Comparison of ENCODE assay signal across 15 cellular contexts in genomic region chr14:61099221-61099835, GRCh38.
DNase-seq lines count a peak whose midpoint lies in the region; ATAC-seq, FAIRE-seq and TF ChIP-seq lines count a peak whose summit lies in the region.
"Had no signal": no experiment of that assay in that cellular context is flagged by ENCODE, and none has a peak within 500 bp of the region (broad histone marks: within the 10 kb centered on the region; RNA-seq: fewer than 3 reads in every experiment).

No MANE protein-coding gene starts in this region.

- H3K9me3 Mint-ChIP-seq in endothelial cell (ENCODE audit: unreplicated experiment) = no peaks in the 10 kb centered on the region
- H3K9me3 Mint-ChIP-seq in Caco-2 (ENCODE audit: unreplicated experiment) = no peaks in the 10 kb centered on the region

- BruUV-seq in Caco-2 (replicated peaks; lab: Mats Ljungman, UMichigan) = no TSS peak

- FAIRE-seq in HTR-8/SVneo (lab: Jason Lieb, UNC) = peak; percentile 57
- FAIRE-seq: A204.1 had no signal

- TF ChIP-seq CTCF in AG10803 (conservative IDR thresholded peaks at IDR 0.05; ENCODE audit: low read length) (no peak), RWPE2 (IDR thresholded peaks at IDR 0.05; ENCODE audit: poor library complexity, severe bottlenecking) (no peak), fibroblast of mammary gland (conservative IDR thresholded peaks at IDR 0.05; ENCODE audit: control insufficient read depth, insufficient read depth, low read depth, low read length) (no peak), endothelial cell (IDR thresholded peaks at IDR 0.05; ENCODE audit: unreplicated experiment) (no peak), Caco-2 (IDR thresholded peaks at IDR 0.05; ENCODE audit: insufficient read depth in 1 of 2, low read depth in 1 of 2, low read length in 1 of 2, severe bottlenecking in 1 of 2, unreplicated experiment in 1 of 2) (no peak)

- H3K27ac ChIP-seq in RWPE2 (ENCODE audit: poor library complexity, severe bottlenecking) = peak overlapping the region; percentile 30

- intact Hi-C loops in Caco-2 (cut with micrococcal nuclease; ENCODE audit: unreplicated experiment) = no loop called here

- H3K4me1 Mint-ChIP-seq in endothelial cell (ENCODE audit: unreplicated experiment) (peaks cover 15% of the 10 kb centered on the region), Caco-2 (ENCODE audit: low read depth, unreplicated experiment) (no peaks in the 10 kb centered on the region)

- peaks cover 4% of the 10 kb centered on the region for H3K27me3 Mint-ChIP-seq in endothelial cell (ENCODE audit: unreplicated experiment)
- H3K27me3 Mint-ChIP-seq in Caco-2 (ENCODE audit: insufficient read depth, unreplicated experiment) = peaks cover 7% of the 10 kb centered on the region

- H3K4me3 ChIP-seq in AG10803 (ENCODE audit: low read length) (no peak overlapping the region), RWPE2 (ENCODE audit: severe bottlenecking) (no peak overlapping the region), fibroblast of mammary gland (ENCODE audit: control insufficient read depth, low read depth, low read length) (no peak overlapping the region), Caco-2 (ENCODE audit: low read depth, low read length) (no peak overlapping the region)

- POLR2A ChIA-PET in Caco-2 (lab: Charles Lee) = no interaction called here

- H3K4me3 Mint-ChIP-seq in endothelial cell (ENCODE audit: unreplicated experiment) (no peak overlapping the region), Caco-2 (ENCODE audit: unreplicated experiment) (no peak overlapping the region)
- H3K4me3 Mint-ChIP-seq: CD14-positive monocyte, H9 had no signal

- H3K4me1 ChIP-seq in RWPE2 (ENCODE audit: insufficient read depth, poor library complexity, severe bottlenecking) = peaks cover 34% of the 10 kb centered on the region
- peaks cover 17% of the 10 kb centered on the region for H3K4me1 ChIP-seq in Caco-2

- no peaks in the 10 kb centered on the region for H3K9me3 ChIP-seq in RWPE2 (ENCODE audit: severe bottlenecking)
- H3K9me3 ChIP-seq in Caco-2 = no peaks in the 10 kb centered on the region

- CTCF ChIA-PET in Caco-2 (lab: Charles Lee) = no interaction called here

- H3K36me3 Mint-ChIP-seq in endothelial cell (ENCODE audit: low read depth, unreplicated experiment) = peaks cover 4% of the 10 kb centered on the region
- no peaks in the 10 kb centered on the region for H3K36me3 Mint-ChIP-seq in Caco-2 (ENCODE audit: insufficient read depth, unreplicated experiment)

- H3K27ac Mint-ChIP-seq in endothelial cell (ENCODE audit: unreplicated experiment) (no peak overlapping the region), Caco-2 (ENCODE audit: unreplicated experiment) (no peak overlapping the region)
- H3K27ac Mint-ChIP-seq: H9 had no signal

- ATAC-seq in RWPE2 (ENCODE audit: low read depth) = no peak

- DNase-seq in AG10803 (ENCODE audit: low read depth) (peak; percentile 66), HTR-8/SVneo (ENCODE audit: insufficient read length, low spot score) (no peak), RWPE2 (ENCODE audit: low spot score) (no peak), fibroblast of mammary gland (ENCODE audit: low read depth) (peak; percentile 56), A172 (ENCODE audit: low spot score) (no peak), cerebellar nuclear complex (lab: John Stamatoyannopoulos, UW) (no peak), endothelial cell (ENCODE audit: low spot score) (no peak), Caco-2 (no peak)
- DNase-seq: COR-L47, DND-41, GF-D8, H9, NCI-H1092 had no signal

- H3K27me3 ChIP-seq in RWPE2 (ENCODE audit: insufficient read depth, poor library complexity, severe bottlenecking) (no peaks in the 10 kb centered on the region), Caco-2 (replicated peaks; ENCODE audit: control insufficient read depth, insufficient read depth, low read length) (no peaks in the 10 kb centered on the region)

- H3K36me3 ChIP-seq in RWPE2 (ENCODE audit: low read depth) = no peaks in the 10 kb centered on the region
- H3K36me3 ChIP-seq in Caco-2 (ENCODE audit: control insufficient read depth, insufficient read depth, low read length) = no peaks in the 10 kb centered on the region

Comparison
In these comparisons a context has a peak if more than half of its experiments do, and no peak if none do; other contexts are left out.
1. DNase-seq: peak in AG10803 (single experiment) and fibroblast of mammary gland (single experiment); none in HTR-8/SVneo (single experiment), RWPE2 (single experiment), A172 (single experiment), cerebellar nuclear complex (0 of 2), endothelial cell (single experiment) and Caco-2 (0 of 2).